Comparison of ENCODE assay signal across 1 cellular context in genomic region chr16:19102187-19102872, GRCh38.
A peak's percentile ranks its signal among the peaks of the same experiment; 100 is the strongest.
TF ChIP-seq lines count a peak whose summit lies in the region.

No MANE protein-coding gene starts in this region.

TF ChIP-seq in HEK293, 187 proteins besides CTCF, POLR2A, EP300 and RAD21 (continued from another document and continues in another):
- TF ChIP-seq OVOL3 (tag by site-specific recombination; IDR thresholded peaks at IDR 0.05) = peak; percentile 81
- TF ChIP-seq ZNF558 (tag by site-specific recombination; IDR thresholded peaks at IDR 0.05) = peak; percentile 36; the same call in 1 of the 2 replicates
- no peak for TF ChIP-seq ZNF626 (tag by site-specific recombination; IDR thresholded peaks at IDR 0.05)
- peak; percentile 96 for TF ChIP-seq ZEB2 (tag by site-specific recombination; IDR thresholded peaks at IDR 0.05)
- TF ChIP-seq KLF9 (tag by site-specific recombination; IDR thresholded peaks at IDR 0.05; ENCODE audit: low read depth) = no peak
- TF ChIP-seq OSR2 (tag by site-specific recombination; IDR thresholded peaks at IDR 0.05) = peak; percentile 96
- no peak for TF ChIP-seq ZNF704 (tag by site-specific recombination; IDR thresholded peaks at IDR 0.05)
- peak; percentile 25 for TF ChIP-seq ZNF654 (tag by site-specific recombination; IDR thresholded peaks at IDR 0.05; ENCODE audit: low read depth)
- peak; percentile 71; the same call in 1 of the 2 replicates for TF ChIP-seq ZBTB44 (tag by site-specific recombination; IDR thresholded peaks at IDR 0.05)
- peak; percentile 71; the same call in 1 of the 2 replicates for TF ChIP-seq ZNF692 (tag by site-specific recombination; IDR thresholded peaks at IDR 0.05)
- TF ChIP-seq ZNF707 (tag by site-specific recombination; IDR thresholded peaks at IDR 0.05) = no peak
- no peak for TF ChIP-seq AEBP2 (tag by site-specific recombination; IDR thresholded peaks at IDR 0.05; ENCODE audit: borderline replicate concordance)
- TF ChIP-seq ZSCAN5A (tag by site-specific recombination; IDR thresholded peaks at IDR 0.05) = no peak
- TF ChIP-seq ZNF660 (tag by site-specific recombination; IDR thresholded peaks at IDR 0.05) = peak; percentile 86
- no peak for TF ChIP-seq ZNF518A (tag by site-specific recombination; conservative IDR thresholded peaks at IDR 0.05; ENCODE audit: low read depth)
- no peak for TF ChIP-seq ZNF423 (tag by site-specific recombination; IDR thresholded peaks at IDR 0.05)
- TF ChIP-seq HOXC10 (CRISPR knock-in tag; IDR thresholded peaks at IDR 0.05) = no peak
- TF ChIP-seq ZNF600 (tag by site-specific recombination; IDR thresholded peaks at IDR 0.05) = peak; percentile 88
- 0 out of 2 replicates have a peak, but pooled peaks have one; percentile 53 for TF ChIP-seq ZNF501 (tag by site-specific recombination; IDR thresholded peaks at IDR 0.05)
- TF ChIP-seq ZNF18 (tag by site-specific recombination; IDR thresholded peaks at IDR 0.05) = peak; percentile 99
- no peak for TF ChIP-seq ZSCAN16 (tag by site-specific recombination; IDR thresholded peaks at IDR 0.05)
- 0 out of 2 replicates have a peak, but pooled peaks have one; percentile 18 for TF ChIP-seq ZNF513 (tag by site-specific recombination; IDR thresholded peaks at IDR 0.05)
- no peak for TF ChIP-seq ZNF175 (tag by site-specific recombination; IDR thresholded peaks at IDR 0.05)
- 0 out of 2 replicates have a peak, but pooled peaks have one; percentile 29 for TF ChIP-seq ZFP69B (tag by site-specific recombination; IDR thresholded peaks at IDR 0.05)
- peak; percentile 74; the same call in 1 of the 2 replicates for TF ChIP-seq ZSCAN30 (tag by site-specific recombination; IDR thresholded peaks at IDR 0.05)
- TF ChIP-seq ZNF169 (tag by site-specific recombination; IDR thresholded peaks at IDR 0.05) = no peak
- no peak for TF ChIP-seq ZNF560 (tag by site-specific recombination; IDR thresholded peaks at IDR 0.05; ENCODE audit: borderline replicate concordance)
- TF ChIP-seq BCL11A (tag by site-specific recombination; IDR thresholded peaks at IDR 0.05; ENCODE audit: low read depth) = peak; percentile 88
- no peak for TF ChIP-seq ZNF23 (tag by site-specific recombination; IDR thresholded peaks at IDR 0.05; ENCODE audit: borderline replicate concordance)
- TF ChIP-seq ZNF148 (tag by site-specific recombination; IDR thresholded peaks at IDR 0.05; ENCODE audit: borderline replicate concordance) = no peak
- TF ChIP-seq ZSCAN23 (tag by site-specific recombination; IDR thresholded peaks at IDR 0.05) = peak; percentile 95
- TF ChIP-seq ZNF391 (tag by site-specific recombination; IDR thresholded peaks at IDR 0.05; ENCODE audit: borderline replicate concordance, low read depth) = peak; percentile 83; the same call in 1 of the 2 replicates
- TF ChIP-seq ZNF580 (tag by site-specific recombination; IDR thresholded peaks at IDR 0.05) = peak; percentile 49
- peak; percentile 75; the same call in 1 of the 2 replicates for TF ChIP-seq ZXDB (tag by site-specific recombination; IDR thresholded peaks at IDR 0.05)
- TF ChIP-seq ZNF2 (tag by site-specific recombination; IDR thresholded peaks at IDR 0.05) = peak; percentile 84; the same call in 1 of the 2 replicates
- peak; percentile 83 for TF ChIP-seq FEZF1 (tag by site-specific recombination; IDR thresholded peaks at IDR 0.05)
- TF ChIP-seq GLIS1 (tag by site-specific recombination; IDR thresholded peaks at IDR 0.05) = peak; percentile 98
- TF ChIP-seq GLI4 (tag by site-specific recombination; IDR thresholded peaks at IDR 0.05) = no peak
- no peak for TF ChIP-seq ZFHX2 (tag by site-specific recombination; conservative IDR thresholded peaks at IDR 0.05)
- no peak for TF ChIP-seq ZNF624 (tag by site-specific recombination; IDR thresholded peaks at IDR 0.05)
- TF ChIP-seq ZNF610 (tag by site-specific recombination; IDR thresholded peaks at IDR 0.05; ENCODE audit: borderline replicate concordance) = 0 out of 2 replicates have a peak, but pooled peaks have one; percentile 21
- TF ChIP-seq KLF16 (tag by site-specific recombination; IDR thresholded peaks at IDR 0.05) = 0 out of 2 replicates have a peak, but pooled peaks have one; percentile 54
- TF ChIP-seq SCRT2 (tag by site-specific recombination; IDR thresholded peaks at IDR 0.05) = no peak
- TF ChIP-seq ZNF121 (tag by site-specific recombination; IDR thresholded peaks at IDR 0.05) = peak; percentile 67
- TF ChIP-seq ZNF24 (tag by site-specific recombination; IDR thresholded peaks at IDR 0.05) = peak; percentile 94
- TF ChIP-seq ZNF16 (tag by site-specific recombination; IDR thresholded peaks at IDR 0.05; ENCODE audit: low read depth) = 0 out of 2 replicates have a peak, but pooled peaks have one; percentile 57
- TF ChIP-seq SCRT1 (tag by site-specific recombination; IDR thresholded peaks at IDR 0.05; ENCODE audit: borderline replicate concordance) = no peak
